ENCODE assay signal across 8 cellular contexts in genomic region chr19:47112664-47113445, GRCh38. TPM values are rescaled to one million over a fixed set of nuclear protein-coding genes. Genes with fewer than 3 reads are reported as not detected.
DNase-seq lines count a peak whose midpoint lies in the region; ATAC-seq and TF ChIP-seq lines count a peak whose summit lies in the region.

No MANE protein-coding gene starts in this region.

- peaks cover 40% of the 10 kb centered on the region for H3K79me2 ChIP-seq in SU-DHL-6 (ENCODE audit: insufficient read depth, low read length)

- 1% methylated on average over 63 to 64 of the region's 64 CpGs for WGBS in ovary, 3 donors
- 1 to 2% methylated on average over 44 to 61 of the region's 64 CpGs for WGBS in thyroid gland, 2 donors

- TF ChIP-seq EP300 in ovary (IDR thresholded peaks at IDR 0.05), result no peak

- ATAC-seq in HG02763 (IDR thresholded peaks at IDR 0.05; ENCODE audit: unreplicated experiment), result peak; percentile 83
- peak; percentile 89 for ATAC-seq in activated naive CD8-positive, alpha-beta T cell treated with anti-CD3 and anti-CD28 coated beads, Interleukin-2, amount 50 U/mL, for 24 hours
- ATAC-seq in Right ventricle myocardium inferior, result peak; percentile 96

- H3K9me3 Mint-ChIP-seq in activated naive CD8-positive, alpha-beta T cell treated with anti-CD3 and anti-CD28 coated beads, Interleukin-2, amount 50 U/mL, for 24 hours, result no peaks in the 10 kb centered on the region

- H3K36me3 ChIP-seq in SU-DHL-6 (ENCODE audit: low read length) (peaks cover 11% of the 10 kb centered on the region; the same call in 1 of the 2 replicates), ovary (no peaks in the 10 kb centered on the region), thyroid gland (no peaks in the 10 kb centered on the region)

- peaks cover 33% of the 10 kb centered on the region for H3K36me3 Mint-ChIP-seq in activated naive CD8-positive, alpha-beta T cell treated with anti-CD3 and anti-CD28 coated beads, Interleukin-2, amount 50 U/mL, for 24 hours (ENCODE audit: low read depth)

- H3K27me3 ChIP-seq in SU-DHL-6 (ENCODE audit: low read length), result no peaks in the 10 kb centered on the region
- H3K27me3 ChIP-seq in ovary, result no peaks in the 10 kb centered on the region
- H3K27me3 ChIP-seq in thyroid gland, result no peaks in the 10 kb centered on the region

- H3K27ac Mint-ChIP-seq in activated naive CD8-positive, alpha-beta T cell treated with anti-CD3 and anti-CD28 coated beads, Interleukin-2, amount 50 U/mL, for 24 hours, result peak overlapping the region; percentile 98

- DNase-seq in NCI-H1417 (lab: John Stamatoyannopoulos, UW) (peak; percentile 98 to 99 (median 99)), Right ventricle myocardium inferior (ENCODE audit: missing footprints) (peak; percentile 99), ovary (peak; percentile 99), thyroid gland (peak; percentile 99)
- peak; percentile 98 for DNase-seq in activated naive CD8-positive, alpha-beta T cell treated with anti-CD3 and anti-CD28 coated beads, Interleukin-2, amount 50 U/mL, for 24 hours

- peaks cover 2% of the 10 kb centered on the region for H3K27me3 Mint-ChIP-seq in activated naive CD8-positive, alpha-beta T cell treated with anti-CD3 and anti-CD28 coated beads, Interleukin-2, amount 50 U/mL, for 24 hours

- peak overlapping the region; percentile 53 for H2AFZ ChIP-seq in SU-DHL-6 (ENCODE audit: low read depth, low read length, severe bottlenecking)

- TF ChIP-seq POLR2A in ovary (IDR thresholded peaks at IDR 0.05) (peak; percentile 94), thyroid gland (IDR thresholded peaks at IDR 0.05) (peak; percentile 70 to 90)

- H3K4me3 ChIP-seq in GM12875 (ENCODE audit: low read depth, low read length), result peak overlapping the region; percentile 98
- peak overlapping the region; percentile 97 for H3K4me3 ChIP-seq in SU-DHL-6 (ENCODE audit: insufficient read depth, low read length, poor library complexity, severe bottlenecking)
- peak overlapping the region; percentile 69 for H3K4me3 ChIP-seq in ovary
- peak overlapping the region; percentile 31 to 86 (median 69) for H3K4me3 ChIP-seq in thyroid gland (replicated peaks in 1 of 3)

- H3K27ac ChIP-seq in SU-DHL-6 (ENCODE audit: low read depth, low read length) (peak overlapping the region; percentile 97), ovary (peak overlapping the region; percentile 99 to 100), thyroid gland (peak overlapping the region; percentile 99 to 100 (median 100))

- peaks cover 36% of the 10 kb centered on the region for H3K4me1 Mint-ChIP-seq in activated naive CD8-positive, alpha-beta T cell treated with anti-CD3 and anti-CD28 coated beads, Interleukin-2, amount 50 U/mL, for 24 hours

- H3K4me3 Mint-ChIP-seq in activated naive CD8-positive, alpha-beta T cell treated with anti-CD3 and anti-CD28 coated beads, Interleukin-2, amount 50 U/mL, for 24 hours, result peak overlapping the region; percentile 93

- H3K9me3 ChIP-seq in SU-DHL-6 (ENCODE audit: insufficient read depth, low read length), result no peaks in the 10 kb centered on the region
- H3K9me3 ChIP-seq in ovary, result no peaks in the 10 kb centered on the region
- H3K9me3 ChIP-seq in thyroid gland, result no peaks in the 10 kb centered on the region

- H3K4me1 ChIP-seq in ovary (ENCODE audit: insufficient read depth) (no peaks in the 10 kb centered on the region), thyroid gland (peaks cover 22 to 29% of the 10 kb centered on the region in 2 donors)

- H3K9me2 ChIP-seq in SU-DHL-6 (replicated peaks; ENCODE audit: insufficient read depth, low read length), result no peaks in the 10 kb centered on the region

- intact Hi-C loops in Right ventricle myocardium inferior (cut with DNase I) (loop anchor here (5.0 kb wide), 3 partner anchors 36 to 251 kb away; partner anchors contain the start of genes ARHGAP35 and TMEM160), ovary (cut with DNase I) (loop anchor here in 2 of 4 donors (2.0 to 10.0 kb wide), 2 partner anchors 116 to 258 kb away; partner anchors contain the start of gene AP2S1 (in 2 of the 2)), thyroid gland (cut with DNase I) (loop anchor here (5.0 kb wide), 1 partner anchor 251 kb away; the partner anchor contains the start of gene ARHGAP35)

- H3K9ac ChIP-seq in SU-DHL-6 (ENCODE audit: low read length), result peak overlapping the region; percentile 100

- TF ChIP-seq CTCF in GM12875 (IDR thresholded peaks at IDR 0.05; ENCODE audit: borderline replicate concordance, insufficient read depth, low read depth, low read length), result no peak
- no peak for TF ChIP-seq CTCF in SU-DHL-6 (IDR thresholded peaks at IDR 0.05; ENCODE audit: insufficient read depth, low read length, poor library complexity, severe bottlenecking)
- peak in 1 of 3 donors; percentile 11 for TF ChIP-seq CTCF in ovary (IDR thresholded peaks at IDR 0.05)
- TF ChIP-seq CTCF in thyroid gland (IDR thresholded peaks at IDR 0.05), result no peak

- no peaks in the 10 kb centered on the region for H4K20me1 ChIP-seq in SU-DHL-6 (ENCODE audit: low read depth, low read length)

- peaks cover 45% of the 10 kb centered on the region for H3F3A ChIP-seq in SU-DHL-6 (ENCODE audit: insufficient read depth)

- H3K4me2 ChIP-seq in SU-DHL-6 (ENCODE audit: low read depth, low read length, poor library complexity, severe bottlenecking), result peak overlapping the region; percentile 85

RNA-seq across cellular contexts. Expression of gene ZC3H4, which starts 0.7 kb away (rescaled TPM):
- total RNA-seq in Right ventricle myocardium inferior, result 20.5 TPM
- 10 to 100 TPM; 10.7 to 58.2 (median 50.0) TPM for total RNA-seq in ovary
- polyA plus RNA-seq in ovary, result 10 to 100 TPM; 18.5 to 38.8 TPM
- 10 to 100 TPM; 19.1 to 36.7 (median 31.3) TPM for total RNA-seq in thyroid gland

RNA-seq across cellular contexts. Expression of gene SAE1, which starts 17.8 kb away (rescaled TPM):
- 45.1 TPM for total RNA-seq in Right ventricle myocardium inferior
- total RNA-seq in ovary, result 10 to 100 TPM; 25.5 to 64.8 (median 55.6) TPM
- polyA plus RNA-seq in ovary, result 100 to 1,000 TPM in 1 of 2 donors, 10 to 100 TPM in 1; 47.4 to 138 TPM
- 100 to 1,000 TPM in 3 of 4 donors, 10 to 100 TPM in 1; 79.5 to 119 (median 103) TPM for total RNA-seq in thyroid gland

Comparison
In these comparisons a context has a peak if more than half of its experiments do, and no peak if none do; other contexts are left out.
1. Peak in every context shown above with its lines: DNase-seq, ATAC-seq, H3K4me3 ChIP-seq and H3K27ac ChIP-seq.